Comparison of ENCODE assay signal across 28 cellular contexts in the genomic region with DNA sequence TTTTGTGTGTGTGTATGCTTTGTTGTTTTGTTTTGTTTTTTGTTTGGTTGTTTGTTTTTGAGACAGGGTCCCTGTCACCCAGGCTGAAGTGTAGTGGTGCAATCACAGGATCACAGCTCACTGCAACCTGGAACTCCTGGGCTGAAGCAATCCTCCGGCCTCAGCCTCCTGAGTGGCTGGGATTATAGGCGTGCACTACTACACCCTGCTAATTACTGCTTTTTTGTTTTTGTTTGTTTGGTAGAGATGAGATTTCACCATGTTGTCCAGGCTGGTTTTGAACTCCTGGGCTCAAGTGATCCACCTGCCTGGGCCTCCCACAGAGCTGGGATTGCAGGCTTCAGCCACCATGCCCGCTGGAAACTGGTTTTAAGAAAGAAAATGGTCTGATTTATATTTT. TPM values are rescaled to one million over a fixed set of nuclear protein-coding genes. Genes with fewer than 3 reads are reported as not detected.
"Had no signal": no experiment of that assay in that cellular context is flagged by ENCODE, and none has a peak within 500 bp of the region (broad histone marks: within the 10 kb centered on the region; RNA-seq: fewer than 3 reads in every experiment).

No MANE protein-coding gene starts in this region.

- H3K36me3 Mint-ChIP-seq: immature natural killer cell; natural killer cell treated with Interleukin-12 subunit alpha and Interleukin-12 subunit beta and Interleukin-15 and Interleukin-18, amount 100 ng/mL, for 72 hours; type B pancreatic cell had no signal

- H3K9me3 Mint-ChIP-seq: type B pancreatic cell had no signal

- H3K27me3 ChIP-seq: left lung, ovary, suprapubic skin, tibial artery, uterus had no signal

- H3K36me3 ChIP-seq: left lung, ovary, prostate gland, suprapubic skin, thoracic aorta, tibial artery, uterus had no signal

- H3K27ac ChIP-seq: left lung, ovary, prostate gland, skin epidermis, suprapubic skin, thoracic aorta, tibial artery had no signal

- H3K4me1 ChIP-seq: left lung, prostate gland, suprapubic skin, tibial artery, uterus had no signal

- H3K27me3 Mint-ChIP-seq: natural killer cell treated with Interleukin-12 subunit alpha and Interleukin-12 subunit beta and Interleukin-15 and Interleukin-18, amount 100 ng/mL, for 72 hours; stimulated activated naive CD8-positive, alpha-beta T cell treated with anti-CD3 and anti-CD28 coated beads, Interleukin-15, Interleukin-2, amounts not matched to agents 100 ng/mL and 50 ng/mL, for 24 hours had no signal

- H3K4me3 ChIP-seq: left lung, lung, mucosa of descending colon, ovary, prostate gland, skin epidermis, suprapubic skin, thoracic aorta, tibial artery, uterus had no signal

- H3K27ac Mint-ChIP-seq: immature natural killer cell; natural killer cell treated with Interleukin-12 subunit alpha and Interleukin-12 subunit beta and Interleukin-15 and Interleukin-18, amount 100 ng/mL, for 72 hours; stimulated activated naive CD8-positive, alpha-beta T cell treated with anti-CD3 and anti-CD28 coated beads, Interleukin-15, Interleukin-2, amounts not matched to agents 100 ng/mL and 50 ng/mL, for 24 hours; type B pancreatic cell had no signal

- DNase-seq: hypothalamus; immature natural killer cell; kidney; left colon; left lung; midbrain; mucosa of descending colon; naive thymus-derived CD4-positive, alpha-beta T cell; ovary; retina; right cardiac atrium; stimulated activated CD4-positive, alpha-beta T cell treated with anti-CD3 and anti-CD28 coated beads, Interleukin-12 subunit alpha, Interleukin-12 subunit beta, amount 100 ng/mL, for 4 hours; stimulated activated CD4-positive, alpha-beta T cell treated with anti-CD3 and anti-CD28 coated beads, Interleukin-15, amount 100 ng/mL, for 24 hours; stimulated activated CD4-positive, alpha-beta T cell treated with anti-CD3 and anti-CD28 coated beads, Interleukin-2, amount 100 ng/mL, for 24 hours; stimulated activated CD4-positive, alpha-beta T cell treated with anti-CD3 and anti-CD28 coated beads, Interleukin-4, amount 100 ng/mL, for 1 hour; stimulated activated naive CD4-positive, alpha-beta T cell; tibial artery; uterus had no signal

- H3K9me3 ChIP-seq: left lung, mucosa of descending colon, ovary, prostate gland, suprapubic skin, thoracic aorta, tibial artery, uterus had no signal

- FAIRE-seq: islet of Langerhans, kidney had no signal

- H3K4me1 Mint-ChIP-seq: immature natural killer cell; naive thymus-derived CD4-positive, alpha-beta T cell had no signal

- H3K4me3 Mint-ChIP-seq: immature natural killer cell; naive thymus-derived CD4-positive, alpha-beta T cell; natural killer cell treated with Interleukin-12 subunit alpha and Interleukin-12 subunit beta and Interleukin-15 and Interleukin-18, amount 100 ng/mL, for 72 hours; stimulated activated naive CD8-positive, alpha-beta T cell treated with anti-CD3 and anti-CD28 coated beads, Interleukin-15, Interleukin-2, amounts not matched to agents 100 ng/mL and 50 ng/mL, for 24 hours; type B pancreatic cell had no signal

- ATAC-seq: left colon; left lung; mucosa of descending colon; naive thymus-derived CD4-positive, alpha-beta T cell; natural killer cell treated with Interleukin-12 subunit alpha and Interleukin-12 subunit beta and Interleukin-15 and Interleukin-18, amount 100 ng/mL, for 72 hours; right cardiac atrium; sciatic nerve had no signal

RNA-seq across cellular contexts. Expression of a gene that starts 44.7 kb away (rescaled TPM):
- polyA plus RNA-seq: naive thymus-derived CD4-positive, alpha-beta T cell had no signal
